In the genomic region with DNA sequence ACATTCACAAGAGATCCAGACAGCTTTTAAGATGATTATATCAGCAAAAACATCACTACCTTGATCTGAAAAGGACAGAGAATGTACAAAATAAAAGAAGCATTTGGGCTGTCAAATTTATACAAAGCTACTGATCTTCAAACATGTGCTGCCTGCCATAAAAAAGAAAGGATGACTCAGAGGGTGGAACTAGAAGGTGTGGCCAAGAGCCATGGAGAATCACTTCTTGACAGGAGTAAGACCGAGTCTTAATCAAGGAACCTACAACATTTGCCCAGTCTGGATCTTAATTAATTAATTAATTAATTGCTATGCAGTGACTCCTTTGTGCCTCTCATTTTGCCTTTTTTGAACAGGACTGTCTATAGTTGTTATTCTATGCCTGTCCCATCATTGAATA, we compare ENCODE assay signal across 25 cellular contexts. TPM values are rescaled to one million over a fixed set of nuclear protein-coding genes. Genes with fewer than 3 reads are reported as not detected.
"Had no signal": no experiment of that assay in that cellular context is flagged by ENCODE, and none has a peak within 500 bp of the region (broad histone marks: within the 10 kb centered on the region; RNA-seq: fewer than 3 reads in every experiment).

No MANE protein-coding gene starts in this region.

- H3K4me1 Mint-ChIP-seq: IgD-negative memory B cell had no signal

- H3K36me3 Mint-ChIP-seq: IgD-negative memory B cell had no signal

- H2AFZ ChIP-seq: PC-9 had no signal

- H3K36me3 ChIP-seq: MG63, Peyer's patch, SJCRH30 had no signal

- H3K27ac ChIP-seq: HL-60, PC-9, Peyer's patch, SJCRH30 had no signal

- ATAC-seq: Right ventricle myocardium inferior, SK-N-SH treated with all-trans-retinoic acid at 6 μM for 48 hours had no signal

- H3K4me3 Mint-ChIP-seq: IgD-negative memory B cell had no signal

- FAIRE-seq: HTR-8/SVneo had no signal

- H3K4me2 ChIP-seq: PC-9 had no signal

- H3K4me1 ChIP-seq: Peyer's patch, SJCRH30 had no signal

- H3K27me3 ChIP-seq: MG63, Peyer's patch, SJCRH30 had no signal

- H3K4me3 ChIP-seq: MG63, PC-9, Peyer's patch, SJCRH30 had no signal

- DNase-seq: KBM-7, MG63, NCI-H1092, NCI-H1105 treated with DMSO at 0.1 percent for 48 hours, NCI-H1417 treated with DMSO at 0.1 percent for 48 hours, NCI-H146, NCI-H1694 treated with DMSO at 0.1 percent for 48 hours, NCI-H1930, NCI-H2081, NCI-H2107, NCI-H2227 treated with DMSO at 0.1 percent for 48 hours, NCI-H524 treated with DMSO at 0.1 percent for 48 hours, NCI-H69, NCI-H774, PC-9, Peyer's patch, SHP77 treated with DMSO at 0.1 percent for 48 hours, SJCRH30 had no signal

- H3K27ac Mint-ChIP-seq: IgD-negative memory B cell had no signal

RNA-seq across cellular contexts. Expression of a gene that starts 33.2 kb away (rescaled TPM):
- total RNA-seq: LHCN-M2, OCI-LY7, PC-9 had no signal
- polyA plus RNA-seq: IgD-negative memory B cell had no signal
